9 cellular contexts compared by ENCODE assay signal in genomic region chr6:42118162-42119001, GRCh38. TPM values are rescaled to one million over a fixed set of nuclear protein-coding genes. Genes with fewer than 3 reads are reported as not detected.
DNase-seq lines count a peak whose midpoint lies in the region; ATAC-seq, FAIRE-seq and TF ChIP-seq lines count a peak whose summit lies in the region.
"Had no signal": no experiment of that assay in that cellular context is flagged by ENCODE, and none has a peak within 500 bp of the region (broad histone marks: within the 10 kb centered on the region; RNA-seq: fewer than 3 reads in every experiment).

No MANE protein-coding gene starts in this region.

- TF ChIP-seq RAD21 in HCT116 (IDR thresholded peaks at IDR 0.05; ENCODE audit: low read depth) (no peak), SK-N-SH (IDR thresholded peaks at IDR 0.05; ENCODE audit: low read length) (peak; percentile 18; the same call in 1 of the 2 replicates)

- peaks cover 27% of the 10 kb centered on the region for H3K27me3 Mint-ChIP-seq in activated naive CD4-positive, alpha-beta T cell treated with anti-CD3 and anti-CD28 coated beads, Interleukin-2, amount 10 ng/mL, durations not matched to agents 7 days and 5 days

- H3K4me1 ChIP-seq in HCT116 (ENCODE audit: control insufficient read depth in 1 of 2, insufficient read depth in 2 of 2, low read length in 2 of 2) (peaks cover 65 to 80% of the 10 kb centered on the region in 2 experiments), SK-N-SH (ENCODE audit: control insufficient read depth in 1 of 2, insufficient read depth in 2 of 2, low read depth in 1 of 2, low read length in 1 of 2) (peaks cover 5 to 7% of the 10 kb centered on the region in 2 experiments; a peak in 1 of 4 replicates), small intestine (ENCODE audit: control insufficient read depth in 2 of 2, insufficient read depth in 1 of 2, low read depth in 1 of 2, low read length in 1 of 2) (peaks cover 0 to 13% of the 10 kb centered on the region in 2 donors)

- no peaks in the 10 kb centered on the region for H3K79me2 ChIP-seq in HCT116 (ENCODE audit: insufficient read depth, low read length)
- H3K79me2 ChIP-seq in SK-N-SH (ENCODE audit: insufficient read depth) = no peaks in the 10 kb centered on the region

- H3K36me3 Mint-ChIP-seq in activated naive CD4-positive, alpha-beta T cell treated with anti-CD3 and anti-CD28 coated beads, Interleukin-2, amount 10 ng/mL, durations not matched to agents 7 days and 5 days = no peaks in the 10 kb centered on the region

- ATAC-seq in HCT116 (peak; percentile 67), left ventricle myocardium superior (peak; percentile 95), HG03025 (IDR thresholded peaks at IDR 0.05; ENCODE audit: low FRiP score, unreplicated experiment) (no peak), HG03097 (IDR thresholded peaks at IDR 0.05; ENCODE audit: low FRiP score, unreplicated experiment) (no peak)

- no peaks in the 10 kb centered on the region for H3K27me3 ChIP-seq in HCT116 (ENCODE audit: insufficient read depth, low read length)
- no peaks in the 10 kb centered on the region for H3K27me3 ChIP-seq in SK-N-SH (ENCODE audit: insufficient read depth)
- no peaks in the 10 kb centered on the region for H3K27me3 ChIP-seq in small intestine (ENCODE audit: control insufficient read depth in 2 of 2, insufficient read depth in 2 of 2, low read length in 2 of 2)

- FAIRE-seq in small intestine (lab: Jason Lieb, UNC) = no peak

- H3K9ac ChIP-seq in HCT116 (ENCODE audit: low read length) = peak overlapping the region; percentile 57
- H3K9ac ChIP-seq in SK-N-SH = no peak overlapping the region

- H4K20me1 ChIP-seq in HCT116 (ENCODE audit: insufficient read depth) = no peaks in the 10 kb centered on the region
- H4K20me1 ChIP-seq in SK-N-SH (ENCODE audit: insufficient read depth) = no peaks in the 10 kb centered on the region

- TF ChIP-seq CTCF in HCT116 (IDR thresholded peaks at IDR 0.05 in 2 of 3, conservative IDR thresholded peaks at IDR 0.05 in 1 of 3; ENCODE audit: borderline replicate concordance in 1 of 3, insufficient read depth in 1 of 3, low read depth in 2 of 3, low read length in 2 of 3) (no peak), SK-N-SH (IDR thresholded peaks at IDR 0.05) (no peak)

- no peaks in the 10 kb centered on the region for H3K4me1 Mint-ChIP-seq in activated naive CD4-positive, alpha-beta T cell treated with anti-CD3 and anti-CD28 coated beads, Interleukin-2, amount 10 ng/mL, durations not matched to agents 7 days and 5 days

- no TSS peak for BruUV-seq in HCT116 (replicated peaks; lab: Mats Ljungman, UMichigan)

- TF ChIP-seq EP300 in SK-N-SH (IDR thresholded peaks at IDR 0.05; ENCODE audit: borderline replicate concordance in 1 of 2, low read depth in 1 of 2, low read length in 1 of 2) = no peak

- H3K9me3 ChIP-seq in HCT116 (ENCODE audit: control insufficient read depth in 1 of 2, insufficient read depth in 1 of 2, low read depth in 1 of 2, low read length in 2 of 2) (no peaks in the 10 kb centered on the region), SK-N-SH (no peaks in the 10 kb centered on the region), small intestine (ENCODE audit: control insufficient read depth, low read depth) (no peaks in the 10 kb centered on the region)

- POLR2A ChIA-PET in HCT116 (lab: Charles Lee) (interaction anchor here (0.6 kb wide), 1 partner anchor 25 kb away, joined by 3 read pairs; no protein-coding TSS in a partner anchor), SK-N-SH (lab: Yijun Ruan, JAX) (interaction anchor here (0.7 kb wide), 2 partner anchors 23 to 580 kb away, joined by 4 to 5 read pairs; no protein-coding TSS in a partner anchor)

- no peaks in the 10 kb centered on the region for H3K9me3 Mint-ChIP-seq in activated naive CD4-positive, alpha-beta T cell treated with anti-CD3 and anti-CD28 coated beads, Interleukin-2, amount 10 ng/mL, durations not matched to agents 7 days and 5 days
- H3K9me3 Mint-ChIP-seq: T-helper 1 cell treated with Interleukin-12 subunit alpha and Interleukin-12 subunit beta and Interleukin-4 antibody, amounts not matched to agents 30 μg/mL and 1 μg/mL, for 36 hours had no signal

- H3F3A ChIP-seq in SK-N-SH (replicated peaks; ENCODE audit: insufficient read depth) = no peaks in the 10 kb centered on the region

- 53% methylated on average over 6 of the region's 10 CpGs for WGBS in SK-N-SH (ENCODE audit: low lambda C conversion rate)
- 7 to 46% (median 29%) methylated on average over 10 of the region's 10 CpGs for WGBS in small intestine, 3 donors

- H3K4me3 ChIP-seq in HCT116 (replicated peaks in 1 of 2; ENCODE audit: low read depth in 1 of 2, low read length in 2 of 2) = peak overlapping the region in 1 of 2 experiments; percentile 27; a peak in 2 of 4 replicates
- no peak overlapping the region for H3K4me3 ChIP-seq in SK-N-SH (ENCODE audit: low read depth in 2 of 2, low read length in 1 of 2)
- no peak overlapping the region for H3K4me3 ChIP-seq in small intestine (ENCODE audit: low read depth in 1 of 2, low read length in 2 of 2)

- H2AFZ ChIP-seq in HCT116 (ENCODE audit: low read depth, low read length, poor library complexity, severe bottlenecking) (no peak overlapping the region), SK-N-SH (ENCODE audit: low read depth) (no peak overlapping the region; the same call in 1 of the 2 replicates)

- no peak overlapping the region for H3K4me3 Mint-ChIP-seq in activated naive CD4-positive, alpha-beta T cell treated with anti-CD3 and anti-CD28 coated beads, Interleukin-2, amount 10 ng/mL, durations not matched to agents 7 days and 5 days
- H3K4me3 Mint-ChIP-seq: T-helper 1 cell treated with Interleukin-12 subunit alpha and Interleukin-12 subunit beta and Interleukin-4 antibody, amounts not matched to agents 30 μg/mL and 1 μg/mL, for 36 hours had no signal

- no peak overlapping the region for H3K27ac Mint-ChIP-seq in activated naive CD4-positive, alpha-beta T cell treated with anti-CD3 and anti-CD28 coated beads, Interleukin-2, amount 10 ng/mL, durations not matched to agents 7 days and 5 days
- H3K27ac Mint-ChIP-seq: T-helper 1 cell treated with Interleukin-12 subunit alpha and Interleukin-12 subunit beta and Interleukin-4 antibody, amounts not matched to agents 30 μg/mL and 1 μg/mL, for 36 hours had no signal

- H3K27ac ChIP-seq in HCT116 (ENCODE audit: low read depth, low read length) (peak overlapping the region; percentile 60), SK-N-SH (ENCODE audit: low read depth in 2 of 2, low read length in 1 of 2) (no peak overlapping the region), small intestine (ENCODE audit: low read depth in 1 of 2, low read length in 1 of 2) (peak overlapping the region; percentile 93 to 99)

- no peaks in the 10 kb centered on the region for H3K36me3 ChIP-seq in HCT116 (ENCODE audit: control insufficient read depth in 1 of 2, insufficient read depth in 2 of 2, low read length in 2 of 2)
- no peaks in the 10 kb centered on the region for H3K36me3 ChIP-seq in SK-N-SH (replicated peaks in 1 of 2; ENCODE audit: control insufficient read depth in 1 of 2, insufficient read depth in 2 of 2, low read length in 1 of 2)
- H3K36me3 ChIP-seq in small intestine (ENCODE audit: control insufficient read depth in 2 of 2, insufficient read depth in 2 of 2, low read length in 2 of 2) = no peaks in the 10 kb centered on the region

- no peak for DNase-seq in HCT116 (ENCODE audit: low read depth, low spot score)
- DNase-seq in SK-N-SH = peak; percentile 68
- DNase-seq in left ventricle myocardium superior = peak; percentile 87
- DNase-seq in small intestine = peak; percentile 99
- no peak for DNase-seq in NCI-H2227 (lab: John Stamatoyannopoulos, UW; ENCODE audit: unreplicated experiment)
- DNase-seq in activated naive CD4-positive, alpha-beta T cell treated with anti-CD3 and anti-CD28 coated beads, Interleukin-2, amount 10 ng/mL, durations not matched to agents 7 days and 5 days = no peak

- RAD21 ChIA-PET in HCT116 (lab: Charles Lee; ENCODE audit: low non-redundant PET in 1 of 2, low total read pairs in 2 of 2, uncharacterized antibody in 2 of 2, unreplicated experiment in 2 of 2) = interaction anchor here (0.7 kb wide), 3 partner anchors 19 to 761 kb away, joined by 3 to 5 read pairs (median 3); partner anchors contain the start of gene RPL7L1 (in 1 of the 2)

- H3K4me2 ChIP-seq in HCT116 (ENCODE audit: low read length) = peak overlapping the region; percentile 74
- no peak overlapping the region for H3K4me2 ChIP-seq in SK-N-SH

- intact Hi-C loops in HCT116 (cut with micrococcal nuclease) (loop anchor here (2.0 kb wide), 1 partner anchor 24 kb away; the partner anchor contains the start of gene C6orf132), left ventricle myocardium superior (cut with micrococcal nuclease) (no loop called here)

- no peak for TF ChIP-seq POLR2A in HCT116 (IDR thresholded peaks at IDR 0.05; ENCODE audit: borderline replicate concordance, extremely low read depth, insufficient read depth, insufficient read length)

- H3K9me2 ChIP-seq in HCT116 (ENCODE audit: insufficient read depth) (no peaks in the 10 kb centered on the region), SK-N-SH (no peaks in the 10 kb centered on the region)

- CTCF ChIA-PET in HCT116 (lab: Charles Lee) = interaction anchor here (0.6 to 1.0 kb wide), 2 partner anchors 112 to 197 kb away, joined by 3 to 4 read pairs; partner anchors contain the start of genes BYSL and MED20
- CTCF ChIA-PET in SK-N-SH (lab: Yijun Ruan, JAX) = interaction anchor here (1.2 kb wide), 1 partner anchor 42 kb away, joined by 3 read pairs; no protein-coding TSS in a partner anchor
- CTCF ChIA-PET in activated naive CD4-positive, alpha-beta T cell treated with anti-CD3 and anti-CD28 coated beads, Interleukin-2, amount 10 ng/mL, durations not matched to agents 7 days and 5 days (lab: Charles Lee) = interaction anchor here (1.0 kb wide), 1 partner anchor 14 kb away, joined by 5 read pairs; no protein-coding TSS in a partner anchor

TF ChIP-seq in SK-N-SH, 30 proteins besides CTCF, POLR2A, EP300 and RAD21:
- TF ChIP-seq GATA2 (CRISPR knock-in tag; IDR thresholded peaks at IDR 0.05) (0 out of 2 replicates have a peak, but pooled peaks have one; percentile 7), NRF1 (IDR thresholded peaks at IDR 0.05; ENCODE audit: low read depth, low read length) (peak; percentile 48; the same call in 1 of the 2 replicates), MEF2A (IDR thresholded peaks at IDR 0.05; ENCODE audit: borderline replicate concordance, low read depth) (no peak)

RNA-seq across cellular contexts. Expression of gene C6orf132, which starts 24.0 kb away (rescaled TPM):
- total RNA-seq in HCT116 (2021; ENCODE audit: unreplicated experiment) (18.9 TPM), left ventricle myocardium superior (2.2 TPM)
- polyA plus RNA-seq in HCT116 (2012) = 14.6 and 15.1 TPM in 2 replicates
- polyA plus RNA-seq in SK-N-SH (2012; rRNA removed) (not detected in 2 replicates), small intestine (100 to 1,000 TPM in 2 of 3 donors, 10 to 100 TPM in 1; 44.1 to 198 (median 119) TPM)
- polyA plus RNA-seq in SK-N-SH (2012; cell fraction: cytosol; rRNA removed) = not detected in 2 replicates
- polyA plus RNA-seq in SK-N-SH (2012; cell fraction: nucleus; rRNA removed) = not detected in 2 replicates

RNA-seq across cellular contexts. Expression of gene GUCA1A, which starts 54.8 kb away (rescaled TPM):
- total RNA-seq in HCT116 (2021; ENCODE audit: unreplicated experiment) (not detected), left ventricle myocardium superior (not detected)
- not detected in 2 replicates for polyA plus RNA-seq in HCT116 (2012)
- polyA plus RNA-seq in SK-N-SH (2012; rRNA removed) (0.77 and 0.88 TPM in 2 replicates), small intestine (under 1 TPM in 1 of 3 donors, not detected in 2; 0.69 TPM)
- 0.68 and 1.3 TPM in 2 replicates for polyA plus RNA-seq in SK-N-SH (2012; cell fraction: cytosol; rRNA removed)
- 0.29 and 0.39 TPM in 2 replicates for polyA plus RNA-seq in SK-N-SH (2012; cell fraction: nucleus; rRNA removed)

Comparison
In these comparisons a context has a peak if more than half of its experiments do, and no peak if none do; other contexts are left out.
1. ATAC-seq: peak in HCT116 (single experiment) and left ventricle myocardium superior (single experiment); none in HG03025 (single experiment) and HG03097 (single experiment).
2. DNase-seq: peak in SK-N-SH (single experiment), left ventricle myocardium superior (single experiment) and small intestine (single experiment); none in HCT116 (single experiment), NCI-H2227 (single experiment) and activated naive CD4-positive, alpha-beta T cell treated with anti-CD3 and anti-CD28 coated beads, Interleukin-2, amount 10 ng/mL, durations not matched to agents 7 days and 5 days (single experiment).
3. H3K27ac ChIP-seq: peak in HCT116 (single experiment) and small intestine (2 of 2); none in SK-N-SH (0 of 2).
4. Of the 11 proteins assayed by ChIP-seq in both SK-N-SH and HCT116: peak only in SK-N-SH: RAD21; only in HCT116: none; in both: none; in neither: 10.